Comparison of ENCODE assay signal across 8 cellular contexts in the genomic region with DNA sequence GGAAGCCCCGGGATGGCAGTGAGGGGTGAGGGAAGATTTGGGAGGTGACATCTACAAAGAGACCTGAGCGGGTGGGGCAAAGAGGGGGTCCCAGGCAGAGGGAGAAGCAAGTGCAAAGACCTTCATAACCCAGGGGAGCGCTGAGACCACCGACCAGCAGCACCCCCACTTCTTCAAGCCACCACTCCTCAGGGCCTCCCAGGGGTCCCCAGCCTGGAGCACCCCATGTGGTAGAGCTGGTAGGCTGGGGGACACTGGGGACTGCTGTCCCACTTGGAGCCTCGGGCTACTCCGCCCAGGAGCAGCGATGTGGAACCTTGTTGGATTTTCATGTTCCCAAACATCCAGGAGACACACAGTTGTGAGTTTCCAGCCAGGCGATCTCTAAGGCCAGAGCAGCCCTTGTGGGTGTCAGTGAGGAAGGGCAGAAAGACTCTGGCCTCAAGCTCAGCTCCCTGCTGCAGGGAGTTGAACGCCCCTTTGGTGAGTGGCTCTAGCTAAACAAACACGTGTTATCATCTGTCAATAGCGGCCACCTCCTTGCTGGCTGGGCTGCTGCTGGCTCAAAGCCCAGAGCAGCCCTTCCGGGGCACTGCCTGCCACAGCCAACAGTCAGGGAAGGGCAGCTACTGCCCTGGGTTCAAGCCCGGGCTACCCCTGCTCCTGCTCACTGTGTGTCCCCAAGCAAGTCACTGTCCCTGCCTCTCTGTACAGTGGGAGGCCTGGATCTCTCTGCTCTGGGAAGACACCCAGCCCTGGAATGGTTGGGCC. TPM values are rescaled to one million over a fixed set of nuclear protein-coding genes. Genes with fewer than 3 reads are reported as not detected.
DNase-seq lines count a peak whose midpoint lies in the region; ATAC-seq and TF ChIP-seq lines count a peak whose summit lies in the region.

No MANE protein-coding gene starts in this region.

- ATAC-seq in effector memory CD8-positive, alpha-beta T cell (replicated peaks) = no peak
- ATAC-seq in GM18868 (IDR thresholded peaks at IDR 0.05; ENCODE audit: unreplicated experiment) = no peak

- H3K9me3 Mint-ChIP-seq in effector memory CD8-positive, alpha-beta T cell = no peaks in the 10 kb centered on the region

- no peaks in the 10 kb centered on the region for H3K27me3 Mint-ChIP-seq in effector memory CD8-positive, alpha-beta T cell

- H3K27ac ChIP-seq in C4-2B (peak overlapping the region; percentile 92), vagina (no peak overlapping the region)

- H3K4me1 Mint-ChIP-seq in effector memory CD8-positive, alpha-beta T cell (ENCODE audit: low read depth in 2 of 2) = peaks cover 2 to 8% of the 10 kb centered on the region in 2 donors

- H3K27ac Mint-ChIP-seq in effector memory CD8-positive, alpha-beta T cell = no peak overlapping the region

- H3K36me3 Mint-ChIP-seq in effector memory CD8-positive, alpha-beta T cell (ENCODE audit: insufficient read depth) = no peaks in the 10 kb centered on the region

- H3K9ac ChIP-seq in adipocyte (ENCODE audit: low read length) = no peak overlapping the region

- peak; percentile 39 for DNase-seq in NCI-H1105 (lab: John Stamatoyannopoulos, UW)
- DNase-seq in adipocyte (ENCODE audit: low read depth) = peak; percentile 27
- DNase-seq in lung microvascular endothelial cell (ENCODE audit: low read depth in 2 of 2) = peak; percentile 49
- no peak for DNase-seq in effector memory CD8-positive, alpha-beta T cell
- DNase-seq in NCI-H1694 treated with DMSO at 0.1 percent for 48 hours (lab: John Stamatoyannopoulos, UW) = no peak
- DNase-seq in vagina (ENCODE audit: extremely low spot score in 2 of 2) = no peak

- H3K4me3 ChIP-seq in adipocyte (ENCODE audit: low read length) (no peak overlapping the region), vagina (no peak overlapping the region)

- TF ChIP-seq POLR2A in vagina (IDR thresholded peaks at IDR 0.05) = no peak

- peaks cover 5% of the 10 kb centered on the region for H3K27me3 ChIP-seq in adipocyte (replicated peaks; ENCODE audit: control insufficient read depth, insufficient read depth, low read length)
- H3K27me3 ChIP-seq in vagina = no peaks in the 10 kb centered on the region

- TF ChIP-seq CTCF in C4-2B (conservative IDR thresholded peaks at IDR 0.05) (no peak), vagina (IDR thresholded peaks at IDR 0.05) (no peak)

- H3K4me3 Mint-ChIP-seq in effector memory CD8-positive, alpha-beta T cell = no peak overlapping the region

- no peaks in the 10 kb centered on the region for H3K36me3 ChIP-seq in adipocyte (ENCODE audit: control insufficient read depth, insufficient read depth, low read length, severe bottlenecking)
- H3K36me3 ChIP-seq in vagina = no peaks in the 10 kb centered on the region

- H3K9me3 ChIP-seq in adipocyte (ENCODE audit: control insufficient read depth, low read length) (no peaks in the 10 kb centered on the region), vagina (no peaks in the 10 kb centered on the region)

- H3K4me1 ChIP-seq in adipocyte (ENCODE audit: control insufficient read depth, insufficient read depth, low read length) = peaks cover 23% of the 10 kb centered on the region
- H3K4me1 ChIP-seq in vagina = peaks cover 29% of the 10 kb centered on the region

- intact Hi-C loops in vagina (cut with DNase I) = no loop called here

RNA-seq across cellular contexts. Expression of a gene that starts 25.7 kb away (rescaled TPM):
- 19.6 and 25.4 TPM in 2 replicates for total RNA-seq in lung microvascular endothelial cell
- 18.2 TPM for total RNA-seq in vagina

Comparison
In these comparisons a context has a peak if more than half of its experiments do, and no peak if none do; other contexts are left out.
1. DNase-seq: peak in NCI-H1105 (single experiment), adipocyte (single experiment) and lung microvascular endothelial cell (2 of 2); none in effector memory CD8-positive, alpha-beta T cell (0 of 3), NCI-H1694 treated with DMSO at 0.1 percent for 48 hours (single experiment) and vagina (0 of 2).